In genomic region chr9:76161546-76161945, GRCh38 we compare ENCODE assay signal across 10 cellular contexts.
DNase-seq lines count a peak whose midpoint lies in the region; ATAC-seq and TF ChIP-seq lines count a peak whose summit lies in the region.
"Had no signal": no experiment of that assay in that cellular context is flagged by ENCODE, and none has a peak within 500 bp of the region (broad histone marks: within the 10 kb centered on the region; RNA-seq: fewer than 3 reads in every experiment).

No MANE protein-coding gene starts in this region.

- peak overlapping the region; percentile 66 for H2AFZ ChIP-seq in fibroblast of lung (ENCODE audit: low read length)

- POLR2A ChIA-PET in T-cell (lab: Charles Lee) = no interaction called here

- H3K9me3 ChIP-seq in fibroblast of lung (ENCODE audit: control insufficient read depth, insufficient read depth, low read depth, low read length) = no peaks in the 10 kb centered on the region
- H3K9me3 ChIP-seq in muscle layer of duodenum (ENCODE audit: control insufficient read depth in 1 of 2, low read length in 2 of 2) = no peaks in the 10 kb centered on the region
- no peaks in the 10 kb centered on the region for H3K9me3 ChIP-seq in uterus

- H3K4me3 Mint-ChIP-seq in T-cell = no peak overlapping the region
- H3K4me3 Mint-ChIP-seq: memory B cell had no signal

- H3K36me3 ChIP-seq in fibroblast of lung (ENCODE audit: control insufficient read depth, insufficient read depth, low read length) (no peaks in the 10 kb centered on the region), muscle layer of duodenum (ENCODE audit: control insufficient read depth in 1 of 2, insufficient read depth in 2 of 2, low read length in 2 of 2) (peaks cover 9 to 15% of the 10 kb centered on the region in 2 donors), uterus (no peaks in the 10 kb centered on the region)

- ATAC-seq in T-cell (replicated peaks in 1 of 4) = no peak
- ATAC-seq: activated CD4-positive, CD25-positive, alpha-beta regulatory T cell treated with anti-CD3 and anti-CD28 coated beads, Interleukin-2, amount 50 U/mL, for 24 hours had no signal

- DNase-seq in NCI-H2227 (lab: John Stamatoyannopoulos, UW; ENCODE audit: unreplicated experiment) (peak; percentile 46), fibroblast of lung (ENCODE audit: low read depth in 2 of 2) (peak; percentile 86 to 89), uterus (peak; percentile 49 to 57), KG1 (lab: John Stamatoyannopoulos, UW) (no peak), activated gamma-delta T cell treated with Interleukin-2 at 50 U/mL for 16 hours (no peak), T-cell (no peak)
- DNase-seq: NCI-H524 had no signal

- H3K4me1 Mint-ChIP-seq in T-cell = peaks cover 0 to 4% (median 2%) of the 10 kb centered on the region in 3 donors
- H3K4me1 Mint-ChIP-seq: memory B cell had no signal

- H3K36me3 Mint-ChIP-seq in T-cell = peaks cover 40% of the 10 kb centered on the region
- H3K36me3 Mint-ChIP-seq: memory B cell had no signal

- H3K4me1 ChIP-seq in fibroblast of lung (ENCODE audit: control insufficient read depth, extremely low read depth, insufficient read depth, low read length) (peaks cover 18% of the 10 kb centered on the region), muscle layer of duodenum (ENCODE audit: control insufficient read depth in 1 of 2, insufficient read depth in 2 of 2, low read length in 2 of 2) (peaks cover 0 to 28% of the 10 kb centered on the region in 2 donors), uterus (peaks cover 6 to 8% of the 10 kb centered on the region in 2 donors)

- TF ChIP-seq POLR2A in uterus (IDR thresholded peaks at IDR 0.05) = no peak

- TF ChIP-seq CTCF in fibroblast of lung (conservative IDR thresholded peaks at IDR 0.05 in 1 of 2, IDR thresholded peaks at IDR 0.05 in 1 of 2; ENCODE audit: low read depth in 1 of 2, low read length in 2 of 2) (no peak), uterus (IDR thresholded peaks at IDR 0.05) (no peak)

- H3K27ac Mint-ChIP-seq in T-cell = no peak overlapping the region
- H3K27ac Mint-ChIP-seq: memory B cell had no signal

- no peak overlapping the region for H3K4me3 ChIP-seq in fibroblast of lung (replicated peaks in 1 of 4; ENCODE audit: control extremely low read depth in 1 of 4, insufficient read depth in 1 of 4, low read depth in 3 of 4, low read length in 4 of 4)
- peak overlapping the region; percentile 19 to 33 for H3K4me3 ChIP-seq in muscle layer of duodenum (ENCODE audit: low read depth in 1 of 2, low read length in 2 of 2)
- H3K4me3 ChIP-seq in uterus = no peak overlapping the region

- H3K9me3 Mint-ChIP-seq in T-cell = no peaks in the 10 kb centered on the region
- H3K9me3 Mint-ChIP-seq: memory B cell had no signal

- intact Hi-C loops in uterus (cut with DNase I; ENCODE audit: low total_unique reads) = no loop called here

- H3K4me2 ChIP-seq in fibroblast of lung (ENCODE audit: extremely low read depth, insufficient read depth, low read length) = peak overlapping the region; percentile 56

- H3K27me3 Mint-ChIP-seq in T-cell = no peaks in the 10 kb centered on the region
- H3K27me3 Mint-ChIP-seq: memory B cell had no signal

- no peak overlapping the region for H3K9ac ChIP-seq in fibroblast of lung (ENCODE audit: insufficient read depth, low read length)

- H3K27ac ChIP-seq in fibroblast of lung (ENCODE audit: insufficient read depth, low read length) (peak overlapping the region; percentile 22), muscle layer of duodenum (ENCODE audit: low read length) (peak overlapping the region; percentile 25), uterus (peak overlapping the region; percentile 39 to 53)

- no peaks in the 10 kb centered on the region for H4K20me1 ChIP-seq in fibroblast of lung (ENCODE audit: control insufficient read depth, extremely low read depth, insufficient read depth, low read length)

- H3K79me2 ChIP-seq in fibroblast of lung (ENCODE audit: control insufficient read depth, insufficient read depth, low read length) = no peaks in the 10 kb centered on the region

- CTCF ChIA-PET in T-cell (lab: Charles Lee) = interaction anchor here in 1 of 2 donors (0.7 kb wide), 1 partner anchor 960 kb away, joined by 4 read pairs; no protein-coding TSS in a partner anchor

- H3K27me3 ChIP-seq in fibroblast of lung (ENCODE audit: control insufficient read depth, insufficient read depth, low read length) (no peaks in the 10 kb centered on the region), muscle layer of duodenum (ENCODE audit: low read depth, low read length) (no peaks in the 10 kb centered on the region), uterus (no peaks in the 10 kb centered on the region)

Comparison
In these comparisons a context has a peak if more than half of its experiments do, and no peak if none do; other contexts are left out.
1. DNase-seq: peak in NCI-H2227 (single experiment), fibroblast of lung (2 of 2) and uterus (2 of 2); none in KG1 (single experiment), activated gamma-delta T cell treated with Interleukin-2 at 50 U/mL for 16 hours (single experiment) and T-cell (0 of 34).
2. H3K4me3 ChIP-seq: peak in muscle layer of duodenum (2 of 2); none in fibroblast of lung (0 of 4) and uterus (0 of 2).
3. Peak in every context shown above with its lines, with median percentiles within 50 percentile points of each other: H3K27ac ChIP-seq.